27 cellular contexts compared by ENCODE assay signal in the genomic region with DNA sequence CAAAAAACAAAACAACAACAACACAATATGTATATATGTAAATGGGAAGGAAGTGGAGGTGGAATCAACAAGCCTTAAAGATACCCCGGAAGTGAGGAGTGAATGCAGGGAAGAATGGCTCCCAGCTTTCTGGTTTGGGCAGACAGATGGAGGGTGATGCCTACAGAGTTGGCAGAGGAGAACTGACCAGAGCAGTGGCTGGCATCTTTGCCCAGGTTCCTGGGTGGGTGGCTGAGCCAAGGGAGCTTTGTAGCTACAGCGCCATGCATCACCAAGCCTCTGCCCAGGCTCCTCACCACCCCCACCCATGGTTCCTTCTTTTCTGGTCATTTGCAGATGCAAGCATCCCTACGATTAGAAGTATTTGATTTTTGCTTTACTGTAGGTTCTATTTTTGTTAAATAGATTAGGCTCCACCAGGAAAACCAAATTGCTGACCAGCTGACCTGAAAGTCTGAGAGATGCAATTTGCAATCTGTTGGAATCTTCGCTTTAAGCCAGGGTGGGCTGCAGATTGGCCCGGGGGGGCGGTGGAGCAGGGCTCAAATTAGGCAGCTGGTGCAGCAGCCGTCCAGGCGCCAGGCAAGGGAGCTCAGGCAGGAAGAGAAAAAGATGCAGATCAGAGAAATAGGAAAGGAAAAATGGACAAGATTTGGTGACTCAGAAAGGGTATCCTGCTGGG.
"Had no signal": no experiment of that assay in that cellular context is flagged by ENCODE, and none has a peak within 500 bp of the region (broad histone marks: within the 10 kb centered on the region; RNA-seq: fewer than 3 reads in every experiment).

No MANE protein-coding gene starts in this region.

- H3K36me3 ChIP-seq: ascending aorta, colonic mucosa, heart left ventricle had no signal

- H3K36me3 Mint-ChIP-seq: activated naive CD4-positive, alpha-beta T cell treated with anti-CD3 and anti-CD28 coated beads, Interleukin-2, amount 10 ng/mL, durations not matched to agents 7 days and 5 days; activated naive CD4-positive, alpha-beta T cell treated with anti-CD3 and anti-CD28 coated beads, Interleukin-2, amount 50 U/mL, for 72 hours; activated naive CD8-positive, alpha-beta T cell treated with anti-CD3 and anti-CD28 coated beads, Interleukin-2, amount 10 ng/mL, durations not matched to agents 7 days and 5 days had no signal

- H3K9me3 ChIP-seq: ascending aorta, colonic mucosa had no signal

- DNase-seq: activated B cell treated with CpG ODN at 0.5 μM for 24 hours; activated CD4-positive, alpha-beta T cell treated with anti-CD3 and anti-CD28 coated beads for 48 hours; activated CD4-positive, alpha-beta T cell treated with anti-CD3 and anti-CD28 coated beads, Interleukin-2, amount 50 U/mL, for 1 hour; activated CD4-positive, alpha-beta T cell treated with anti-CD3 and anti-CD28 coated beads, Interleukin-2, amount 50 U/mL, for 48 hours; activated CD8-positive, alpha-beta memory T cell treated with anti-CD3 and anti-CD28 coated beads for 24 hours; activated CD8-positive, alpha-beta T cell treated with anti-CD3 and anti-CD28 coated beads for 36 hours; activated gamma-delta T cell; activated naive CD4-positive, alpha-beta T cell; activated naive CD4-positive, alpha-beta T cell treated with anti-CD3 and anti-CD28 coated beads, Interleukin-2, amount 10 ng/mL, durations not matched to agents 7 days and 5 days; activated naive CD8-positive, alpha-beta T cell treated with anti-CD3 and anti-CD28 coated beads, Interleukin-2, amount 10 ng/mL, durations not matched to agents 7 days and 5 days; activated T-cell treated with anti-CD3 and anti-CD28 coated beads, Interleukin-2, amount 50 U/mL, for 1 hour; activated T-cell treated with anti-CD3 and anti-CD28 coated beads, Interleukin-2, amount 50 U/mL, for 48 hours; colonic mucosa; effector CD8-positive, alpha-beta T cell; foreskin fibroblast; heart left ventricle; T-helper 1 cell; T-helper 17 cell; T1000; WERI-Rb-1 had no signal

- H3K27me3 ChIP-seq: ascending aorta, colonic mucosa had no signal

- H3K4me3 Mint-ChIP-seq: activated B cell treated with CpG ODN at 0.5 μM for 24 hours; activated CD8-positive, alpha-beta T cell treated with anti-CD3 and anti-CD28 coated beads for 36 hours; activated naive CD4-positive, alpha-beta T cell treated with anti-CD3 and anti-CD28 coated beads, Interleukin-2, amount 10 ng/mL, durations not matched to agents 7 days and 5 days; activated naive CD8-positive, alpha-beta T cell treated with anti-CD3 and anti-CD28 coated beads, Interleukin-2, amount 10 ng/mL, durations not matched to agents 7 days and 5 days; brain; central memory CD8-positive, alpha-beta T cell; T-helper 17 cell; T-helper 2 cell treated with Interferon-gamma antibody and Interleukin-4, amounts not matched to agents 5 μg/mL and 100 μg/mL, for 36 hours had no signal

- H3K4me3 ChIP-seq: ascending aorta, colonic mucosa, heart left ventricle had no signal

- H3K27ac ChIP-seq: ascending aorta, colonic mucosa, heart left ventricle, WERI-Rb-1 had no signal

- H3K4me1 Mint-ChIP-seq: activated B cell treated with CpG ODN at 0.5 μM for 24 hours; activated naive CD4-positive, alpha-beta T cell treated with anti-CD3 and anti-CD28 coated beads, Interleukin-2, amount 10 ng/mL, durations not matched to agents 7 days and 5 days; activated naive CD8-positive, alpha-beta T cell treated with anti-CD3 and anti-CD28 coated beads, Interleukin-2, amount 10 ng/mL, durations not matched to agents 7 days and 5 days; brain; central memory CD8-positive, alpha-beta T cell; T-helper 17 cell had no signal

- H3K4me1 ChIP-seq: ascending aorta, colonic mucosa, heart left ventricle had no signal

- H3K9me3 Mint-ChIP-seq: activated B cell treated with CpG ODN at 0.5 μM for 24 hours; activated CD8-positive, alpha-beta T cell treated with anti-CD3 and anti-CD28 coated beads for 36 hours; activated naive CD4-positive, alpha-beta T cell treated with anti-CD3 and anti-CD28 coated beads, Interleukin-2, amount 10 ng/mL, durations not matched to agents 7 days and 5 days; activated naive CD4-positive, alpha-beta T cell treated with anti-CD3 and anti-CD28 coated beads, Interleukin-2, amount 50 U/mL, for 72 hours; activated naive CD8-positive, alpha-beta T cell treated with anti-CD3 and anti-CD28 coated beads, Interleukin-2, amount 10 ng/mL, durations not matched to agents 7 days and 5 days; central memory CD8-positive, alpha-beta T cell; T-helper 2 cell treated with Interferon-gamma antibody and Interleukin-4, amounts not matched to agents 5 μg/mL and 100 μg/mL, for 36 hours had no signal

- H3K27ac Mint-ChIP-seq: activated B cell treated with CpG ODN at 0.5 μM for 24 hours; activated CD8-positive, alpha-beta T cell treated with anti-CD3 and anti-CD28 coated beads for 36 hours; activated naive CD4-positive, alpha-beta T cell treated with anti-CD3 and anti-CD28 coated beads, Interleukin-2, amount 10 ng/mL, durations not matched to agents 7 days and 5 days; activated naive CD4-positive, alpha-beta T cell treated with anti-CD3 and anti-CD28 coated beads, Interleukin-2, amount 50 U/mL, for 72 hours; activated naive CD8-positive, alpha-beta T cell treated with anti-CD3 and anti-CD28 coated beads, Interleukin-2, amount 10 ng/mL, durations not matched to agents 7 days and 5 days; T-helper 17 cell; T-helper 2 cell treated with Interferon-gamma antibody and Interleukin-4, amounts not matched to agents 5 μg/mL and 100 μg/mL, for 36 hours had no signal

- ATAC-seq: activated CD4-positive, CD25-positive, alpha-beta regulatory T cell treated with anti-CD3 and anti-CD28 coated beads, Interleukin-2, amount 50 U/mL, for 24 hours; activated CD8-positive, alpha-beta T cell treated with anti-CD3 and anti-CD28 coated beads for 36 hours; activated naive CD4-positive, alpha-beta T cell treated with anti-CD3 and anti-CD28 coated beads, Interleukin-2, amount 50 U/mL, for 72 hours; esophagus mucosa; heart left ventricle; T-helper 17 cell had no signal
